Comparison of ENCODE assay signal across 21 cellular contexts in the genomic region with DNA sequence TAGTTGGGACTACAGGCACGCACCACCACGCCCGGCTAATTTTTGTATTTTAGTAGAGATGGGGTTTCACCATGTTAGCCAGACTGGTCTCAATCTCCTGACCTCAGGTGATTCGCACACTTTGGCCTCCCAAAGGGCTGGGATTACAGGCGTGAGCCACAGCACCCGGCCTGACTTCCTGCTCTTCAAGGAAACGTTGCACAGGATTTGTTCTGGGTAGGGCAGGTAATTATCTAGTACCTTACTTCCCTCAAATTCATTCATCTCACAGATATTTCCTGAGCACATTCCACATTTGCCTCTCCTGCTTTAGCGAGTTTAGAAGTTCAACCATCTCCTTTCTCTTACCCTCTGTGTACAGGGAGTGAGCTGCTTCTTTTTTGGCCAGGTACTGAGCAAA. TPM values are rescaled to one million over a fixed set of nuclear protein-coding genes. Genes with fewer than 3 reads are reported as not detected.
DNase-seq lines count a peak whose midpoint lies in the region; ATAC-seq and TF ChIP-seq lines count a peak whose summit lies in the region.
"Had no signal": no experiment of that assay in that cellular context is flagged by ENCODE, and none has a peak within 500 bp of the region (broad histone marks: within the 10 kb centered on the region; RNA-seq: fewer than 3 reads in every experiment).

No MANE protein-coding gene starts in this region.

- POLR2A ChIA-PET in CD4-positive, alpha-beta memory T cell (lab: Charles Lee; ENCODE audit: partially characterized antibody), result no interaction called here
- POLR2A ChIA-PET in PC-9 (lab: Charles Lee; ENCODE audit: unreplicated experiment), result interaction anchor here (0.6 kb wide), 1 partner anchor 9 kb away, joined by 5 read pairs; no protein-coding TSS in a partner anchor

- peaks cover 10 to 27% (median 21%) of the 10 kb centered on the region in 4 donors for H3K4me1 Mint-ChIP-seq in CD4-positive, alpha-beta memory T cell
- H3K4me1 Mint-ChIP-seq in endothelial cell (ENCODE audit: unreplicated experiment), result peaks cover 26% of the 10 kb centered on the region
- H3K4me1 Mint-ChIP-seq in natural killer cell, result peaks cover 21 to 24% of the 10 kb centered on the region in 2 donors

- H3K36me3 Mint-ChIP-seq in CD4-positive, alpha-beta memory T cell, result peaks cover 4 to 5% of the 10 kb centered on the region in 2 donors
- H3K36me3 Mint-ChIP-seq in endothelial cell (ENCODE audit: low read depth, unreplicated experiment), result no peaks in the 10 kb centered on the region
- H3K36me3 Mint-ChIP-seq in natural killer cell, result no peaks in the 10 kb centered on the region

- peaks cover 16% of the 10 kb centered on the region for H3K4me1 ChIP-seq in CD4-positive, alpha-beta memory T cell (ENCODE audit: insufficient read depth, low read length)
- H3K4me1 ChIP-seq in PC-9 (replicated peaks; ENCODE audit: insufficient read depth), result peaks cover 47% of the 10 kb centered on the region

- H3K4me3 ChIP-seq in CD4-positive, alpha-beta memory T cell (ENCODE audit: low read length in 2 of 2), result no peak overlapping the region
- H3K4me3 ChIP-seq in PC-9 (no peak overlapping the region), coronary artery (no peak overlapping the region)
- H3K4me3 ChIP-seq: dorsolateral prefrontal cortex, psoas muscle had no signal

- no TSS peak for BruUV-seq in PC-9 (replicated peaks; lab: Mats Ljungman, UMichigan)

- H3K9me3 ChIP-seq in CD4-positive, alpha-beta memory T cell (ENCODE audit: control insufficient read depth in 1 of 2, low read length in 2 of 2), result no peaks in the 10 kb centered on the region
- H3K9me3 ChIP-seq in PC-9 (ENCODE audit: insufficient read depth, low read depth), result no peaks in the 10 kb centered on the region
- H3K9me3 ChIP-seq: psoas muscle had no signal

- H3K36me3 ChIP-seq in CD4-positive, alpha-beta memory T cell (ENCODE audit: insufficient read depth, low read length), result no peaks in the 10 kb centered on the region
- no peaks in the 10 kb centered on the region for H3K36me3 ChIP-seq in PC-9 (ENCODE audit: low read depth)

- peak overlapping the region; percentile 24 to 92 (median 48) for H3K27ac Mint-ChIP-seq in CD4-positive, alpha-beta memory T cell
- H3K27ac Mint-ChIP-seq in endothelial cell (ENCODE audit: unreplicated experiment), result peak overlapping the region; percentile 91
- peak overlapping the region; percentile 90 to 93 for H3K27ac Mint-ChIP-seq in natural killer cell
- H3K27ac Mint-ChIP-seq: HFFc6 had no signal

- H2AFZ ChIP-seq in PC-9, result no peak overlapping the region

- no peaks in the 10 kb centered on the region for H3K9me2 ChIP-seq in PC-9 (ENCODE audit: insufficient read depth)

- H3K4me3 Mint-ChIP-seq in CD4-positive, alpha-beta memory T cell, result no peak overlapping the region
- H3K4me3 Mint-ChIP-seq in endothelial cell (ENCODE audit: unreplicated experiment), result no peak overlapping the region
- no peak overlapping the region for H3K4me3 Mint-ChIP-seq in natural killer cell
- H3K4me3 Mint-ChIP-seq: HFFc6 had no signal

- intact Hi-C loops in CD4-positive, alpha-beta memory T cell (cut with micrococcal nuclease), result no loop called here
- intact Hi-C loops in PC-9 (cut with micrococcal nuclease; ENCODE audit: unreplicated experiment), result no loop called here
- intact Hi-C loops in natural killer cell (cut with micrococcal nuclease), result no loop called here

- ATAC-seq in natural killer cell, result no peak
- ATAC-seq: foreskin keratinocyte, left ventricle myocardium superior, psoas muscle, SK-N-SH treated with all-trans-retinoic acid at 6 μM for 48 hours had no signal

- no peaks in the 10 kb centered on the region for H4K20me1 ChIP-seq in PC-9 (ENCODE audit: insufficient read depth)

- H3K27ac ChIP-seq in CD4-positive, alpha-beta memory T cell (ENCODE audit: low read depth, low read length), result no peak overlapping the region
- H3K27ac ChIP-seq in PC-9 (peak overlapping the region; percentile 62), coronary artery (no peak overlapping the region)
- H3K27ac ChIP-seq: foreskin keratinocyte, KMS-11, psoas muscle had no signal

- H3K79me2 ChIP-seq in PC-9 (ENCODE audit: low read depth), result peaks cover 8% of the 10 kb centered on the region

- H3K9me3 Mint-ChIP-seq in CD4-positive, alpha-beta memory T cell, result no peaks in the 10 kb centered on the region
- no peaks in the 10 kb centered on the region for H3K9me3 Mint-ChIP-seq in endothelial cell (ENCODE audit: unreplicated experiment)
- no peaks in the 10 kb centered on the region for H3K9me3 Mint-ChIP-seq in natural killer cell
- H3K9me3 Mint-ChIP-seq: HFFc6 had no signal

- DNase-seq in CD4-positive, alpha-beta memory T cell, result no peak
- DNase-seq in PC-9 (peak in 1 of 2 experiments; percentile 87), endothelial cell (ENCODE audit: low spot score) (no peak), natural killer cell (no peak), DMS53 treated with DMSO at 0.1 percent for 48 hours (lab: John Stamatoyannopoulos, UW; ENCODE audit: unreplicated experiment) (no peak), AML-193 (lab: John Stamatoyannopoulos, UW) (no peak), coronary artery (ENCODE audit: low spot score) (no peak)
- DNase-seq: activated CD4-positive, alpha-beta T cell treated with anti-CD3 and anti-CD28 coated beads for 1 hour; activated CD8-positive, alpha-beta memory T cell treated with anti-CD3 and anti-CD28 coated beads, Interleukin-2, amount 50 U/mL, for 4 hours; activated gamma-delta T cell; dorsolateral prefrontal cortex; foreskin keratinocyte; HFFc6; left ventricle myocardium superior; NCI-H1694; NCI-H2171 treated with DMSO at 0.1 percent for 48 hours; NCI-H526 treated with DMSO at 0.1 percent for 48 hours; psoas muscle; RPMI8226 had no signal

- CTCF ChIA-PET in CD4-positive, alpha-beta memory T cell (lab: Charles Lee; ENCODE audit: partially characterized antibody), result interaction anchor here (1.2 kb wide), 2 partner anchors 27 to 31 kb away, joined by 3 to 4 read pairs; no protein-coding TSS in a partner anchor
- CTCF ChIA-PET in PC-9 (lab: Charles Lee), result no interaction called here

- peak overlapping the region; percentile 19; the same call in 1 of the 2 replicates for H3K4me2 ChIP-seq in PC-9
- H3K4me2 ChIP-seq: KMS-11 had no signal

- H3F3A ChIP-seq in PC-9 (ENCODE audit: insufficient read depth, low read depth), result peaks cover 44% of the 10 kb centered on the region

- no peaks in the 10 kb centered on the region for H3K27me3 Mint-ChIP-seq in CD4-positive, alpha-beta memory T cell
- peaks cover 6% of the 10 kb centered on the region for H3K27me3 Mint-ChIP-seq in endothelial cell (ENCODE audit: unreplicated experiment)
- no peaks in the 10 kb centered on the region for H3K27me3 Mint-ChIP-seq in natural killer cell (ENCODE audit: low read depth in 2 of 2)

- no peak for TF ChIP-seq CTCF in PC-9 (conservative IDR thresholded peaks at IDR 0.05)
- no peak for TF ChIP-seq CTCF in endothelial cell (IDR thresholded peaks at IDR 0.05; ENCODE audit: unreplicated experiment)
- TF ChIP-seq CTCF in natural killer cell (IDR thresholded peaks at IDR 0.05), result no peak
- TF ChIP-seq CTCF in coronary artery (IDR thresholded peaks at IDR 0.05), result no peak

- no peaks in the 10 kb centered on the region for H3K27me3 ChIP-seq in CD4-positive, alpha-beta memory T cell (ENCODE audit: insufficient read depth, low read length)
- no peaks in the 10 kb centered on the region for H3K27me3 ChIP-seq in PC-9 (ENCODE audit: insufficient read depth, low read depth)
- H3K27me3 ChIP-seq: dorsolateral prefrontal cortex, foreskin keratinocyte had no signal

RNA-seq across cellular contexts. Expression of gene MTX1, which starts 12.1 kb away (rescaled TPM):
- total RNA-seq in CD4-positive, alpha-beta memory T cell, result 10 to 100 TPM; 17.7 to 18.2 TPM
- 10 to 100 TPM; 42.5 to 65.5 TPM for polyA plus RNA-seq in CD4-positive, alpha-beta memory T cell
- total RNA-seq in PC-9 (2021) (56.1 and 68.9 TPM in 2 replicates), endothelial cell (ENCODE audit: unreplicated experiment) (38.8 TPM), natural killer cell (10 to 100 TPM; 22.3 to 28.5 (median 27.9) TPM)

RNA-seq across cellular contexts. Expression of gene THBS3, which starts 12.9 kb away (rescaled TPM):
- 10 to 100 TPM; 30.9 to 33.5 TPM for total RNA-seq in CD4-positive, alpha-beta memory T cell
- polyA plus RNA-seq in CD4-positive, alpha-beta memory T cell, result 1 to 10 TPM; 6.1 to 6.7 TPM
- total RNA-seq in PC-9 (2021), result 45.4 and 58.8 TPM in 2 replicates
- 35.5 TPM for total RNA-seq in endothelial cell (ENCODE audit: unreplicated experiment)
- total RNA-seq in natural killer cell, result 10 to 100 TPM; 16.2 to 19.4 (median 18.6) TPM

RNA-seq across cellular contexts. Expression of gene ENTREP3, which starts 34.7 kb away (rescaled TPM):
- total RNA-seq in CD4-positive, alpha-beta memory T cell, result 10 to 100 TPM; 10.5 to 12.2 TPM
- polyA plus RNA-seq in CD4-positive, alpha-beta memory T cell, result 1 to 10 TPM in 1 of 2 donors, under 1 TPM in 1; 0.50 to 1.8 TPM
- total RNA-seq in PC-9 (2021) (56.9 and 60.8 TPM in 2 replicates), endothelial cell (ENCODE audit: unreplicated experiment) (54.1 TPM), natural killer cell (1 to 10 TPM; 6.9 to 10.0 (median 8.9) TPM)

RNA-seq across cellular contexts. Expression of gene SCAMP3, which starts 41.6 kb away (rescaled TPM):
- 100 to 1,000 TPM in 1 of 2 experiments, 10 to 100 TPM in 1; 94.4 to 101 TPM for total RNA-seq in CD4-positive, alpha-beta memory T cell
- polyA plus RNA-seq in CD4-positive, alpha-beta memory T cell, result 100 to 1,000 TPM; 132 to 160 TPM
- total RNA-seq in PC-9 (2021) (56.9 and 64.1 TPM in 2 replicates), endothelial cell (ENCODE audit: unreplicated experiment) (54.9 TPM), natural killer cell (10 to 100 TPM; 59.7 to 72.1 (median 65.0) TPM)

RNA-seq across cellular contexts. Expression of gene TRIM46, which starts 46.9 kb away (rescaled TPM):
- total RNA-seq in CD4-positive, alpha-beta memory T cell, result 1 to 10 TPM; 8.4 to 8.5 TPM
- polyA plus RNA-seq in CD4-positive, alpha-beta memory T cell, result 1 to 10 TPM; 1.6 to 3.6 TPM
- total RNA-seq in PC-9 (2021) (6.0 and 6.2 TPM in 2 replicates), endothelial cell (ENCODE audit: unreplicated experiment) (8.5 TPM), natural killer cell (1 to 10 TPM in 2 of 3 donors, under 1 TPM in 1; 0.94 to 4.9 (median 2.5) TPM)
